ENCODE assay signal across 31 cellular contexts in genomic region chr11:120199613-120200012, GRCh38. TPM values are rescaled to one million over a fixed set of nuclear protein-coding genes. Genes with fewer than 3 reads are reported as not detected.
"Had no signal": no experiment of that assay in that cellular context is flagged by ENCODE, and none has a peak within 500 bp of the region (broad histone marks: within the 10 kb centered on the region; RNA-seq: fewer than 3 reads in every experiment).

No MANE protein-coding gene starts in this region.

- H3K36me3 ChIP-seq: gastroesophageal sphincter, sigmoid colon, suprapubic skin, tibial artery, WERI-Rb-1 had no signal

- H3K27ac Mint-ChIP-seq: activated CD4-positive, alpha-beta memory T cell treated with anti-CD3 and anti-CD28 coated beads for 36 hours; activated CD4-positive, alpha-beta T cell treated with anti-CD3 and anti-CD28 coated beads, Interleukin-2, amount 10 ng/mL, durations not matched to agents 24 days and 14 days; activated T-cell treated with anti-CD3 and anti-CD28 coated beads, Interleukin-2, amount 50 U/mL, for 24 hours; activated T-helper 17 cell treated with anti-CD3 and anti-CD28 coated beads, Interleukin-2, amount 50 U/mL, for 72 hours; immature natural killer cell; mesothelial cell of epicardium; naive thymus-derived CD4-positive, alpha-beta T cell; progenitor cell of endocrine pancreas; T-helper 1 cell treated with Interleukin-12 subunit alpha and Interleukin-12 subunit beta and Interleukin-4 antibody, amounts not matched to agents 30 μg/mL and 1 μg/mL, for 36 hours had no signal

- ATAC-seq: activated T-helper 17 cell treated with anti-CD3 and anti-CD28 coated beads, Interleukin-2, amount 50 U/mL, for 72 hours; gastroesophageal sphincter; naive thymus-derived CD4-positive, alpha-beta T cell had no signal

- H3K27me3 ChIP-seq: suprapubic skin had no signal

- H3K4me1 Mint-ChIP-seq: activated CD4-positive, alpha-beta T cell treated with anti-CD3 and anti-CD28 coated beads, Interleukin-2, amount 10 ng/mL, durations not matched to agents 24 days and 14 days; activated T-helper 17 cell treated with anti-CD3 and anti-CD28 coated beads, Interleukin-2, amount 50 U/mL, for 72 hours; immature natural killer cell had no signal

- H3K4me3 Mint-ChIP-seq: activated CD4-positive, alpha-beta memory T cell treated with anti-CD3 and anti-CD28 coated beads for 36 hours; activated CD4-positive, alpha-beta T cell treated with anti-CD3 and anti-CD28 coated beads, Interleukin-2, amount 10 ng/mL, durations not matched to agents 24 days and 14 days; activated T-cell treated with anti-CD3 and anti-CD28 coated beads, Interleukin-2, amount 50 U/mL, for 24 hours; activated T-helper 17 cell treated with anti-CD3 and anti-CD28 coated beads, Interleukin-2, amount 50 U/mL, for 72 hours; immature natural killer cell; mesothelial cell of epicardium; naive thymus-derived CD4-positive, alpha-beta T cell; T-helper 1 cell treated with Interleukin-12 subunit alpha and Interleukin-12 subunit beta and Interleukin-4 antibody, amounts not matched to agents 30 μg/mL and 1 μg/mL, for 36 hours had no signal

- H3K9me3 Mint-ChIP-seq: activated CD4-positive, alpha-beta memory T cell treated with anti-CD3 and anti-CD28 coated beads for 36 hours; activated CD4-positive, alpha-beta T cell treated with anti-CD3 and anti-CD28 coated beads, Interleukin-2, amount 10 ng/mL, durations not matched to agents 24 days and 14 days; activated T-cell treated with anti-CD3 and anti-CD28 coated beads, Interleukin-2, amount 50 U/mL, for 24 hours; activated T-helper 17 cell treated with anti-CD3 and anti-CD28 coated beads, Interleukin-2, amount 50 U/mL, for 72 hours; immature natural killer cell; mesothelial cell of epicardium; naive thymus-derived CD4-positive, alpha-beta T cell; T-helper 1 cell treated with Interleukin-12 subunit alpha and Interleukin-12 subunit beta and Interleukin-4 antibody, amounts not matched to agents 30 μg/mL and 1 μg/mL, for 36 hours had no signal

- DNase-seq: activated CD4-positive, alpha-beta memory T cell treated with anti-CD3 and anti-CD28 coated beads for 36 hours; activated CD4-positive, alpha-beta T cell treated with anti-CD3 and anti-CD28 coated beads, Interleukin-2, amount 10 ng/mL, durations not matched to agents 24 days and 14 days; activated CD4-positive, CD25-positive, alpha-beta regulatory T cell treated with anti-CD3 and anti-CD28 coated beads, Interleukin-2, amount 50 U/mL, for 72 hours; activated CD8-positive, alpha-beta memory T cell treated with anti-CD3 and anti-CD28 coated beads, Interleukin-2, amount 50 U/mL, for 4 hours; activated gamma-delta T cell treated with Interleukin-2 at 50 U/mL for 16 hours; activated naive CD4-positive, alpha-beta T cell treated with anti-CD3 and anti-CD28 coated beads, Interleukin-2, amount 50 U/mL, for 16 hours; activated T-cell treated with anti-CD3 and anti-CD28 coated beads, Interleukin-2, amount 50 U/mL, for 24 hours; amniotic stem cell; caudate nucleus; cortex of kidney; hippocampal formation; immature natural killer cell; naive thymus-derived CD4-positive, alpha-beta T cell; sigmoid colon; stimulated activated CD4-positive, alpha-beta T cell treated with anti-CD3 and anti-CD28 coated beads, Interleukin-1b, Interleukin-23, amount 100 ng/mL, for 48 hours; stimulated activated naive CD4-positive, alpha-beta T cell; T-helper 9 cell; tibial artery; WERI-Rb-1 had no signal

- H3K4me1 ChIP-seq: tibial artery had no signal

- H3K4me3 ChIP-seq: gastroesophageal sphincter, sigmoid colon, suprapubic skin, tibial artery had no signal

- H3K36me3 Mint-ChIP-seq: activated CD4-positive, alpha-beta memory T cell treated with anti-CD3 and anti-CD28 coated beads for 36 hours; immature natural killer cell; mesothelial cell of epicardium; naive thymus-derived CD4-positive, alpha-beta T cell had no signal

- H3K9me3 ChIP-seq: gastroesophageal sphincter, sigmoid colon, suprapubic skin, tibial artery had no signal

- H3K27ac ChIP-seq: gastroesophageal sphincter, sigmoid colon, suprapubic skin, tibial artery, WERI-Rb-1 had no signal

RNA-seq across cellular contexts. Expression of gene POU2F3, which starts 40.3 kb away (rescaled TPM):
- total RNA-seq: activated CD4-positive, alpha-beta memory T cell treated with anti-CD3 and anti-CD28 coated beads for 36 hours; activated CD4-positive, alpha-beta T cell treated with anti-CD3 and anti-CD28 coated beads, Interleukin-2, amount 10 ng/mL, durations not matched to agents 24 days and 14 days; activated CD8-positive, alpha-beta memory T cell treated with anti-CD3 and anti-CD28 coated beads for 36 hours; chondrocyte; endothelial cell of umbilical vein; fibroblast of lung; liver; osteocyte; progenitor cell of endocrine pancreas; sigmoid colon had no signal
- polyA plus RNA-seq: fibroblast of lung; immature natural killer cell; liver; naive thymus-derived CD4-positive, alpha-beta T cell had no signal
